Comparison of ENCODE assay signal across 9 cellular contexts in the genomic region with DNA sequence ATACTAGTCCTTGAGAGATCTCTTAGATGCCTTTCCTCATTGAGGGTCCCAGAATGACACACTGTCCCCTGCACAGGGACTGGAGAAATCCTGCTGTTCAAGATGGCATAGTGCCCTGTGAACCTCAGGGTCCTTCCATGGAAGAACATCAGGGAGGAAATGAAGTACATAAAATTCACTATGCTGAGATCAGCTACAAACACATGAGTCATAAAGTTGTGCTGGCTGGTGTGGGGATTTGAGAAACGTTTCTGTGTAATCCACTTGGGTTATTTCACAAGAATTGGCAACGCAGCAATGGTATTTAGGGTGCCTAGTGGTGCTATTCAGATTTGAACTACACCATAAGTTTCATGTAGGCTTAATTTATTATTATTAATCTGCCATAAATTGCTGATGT.
DNase-seq lines count a peak whose midpoint lies in the region; ATAC-seq and TF ChIP-seq lines count a peak whose summit lies in the region.
"Had no signal": no experiment of that assay in that cellular context is flagged by ENCODE, and none has a peak within 500 bp of the region (broad histone marks: within the 10 kb centered on the region; RNA-seq: fewer than 3 reads in every experiment).

No MANE protein-coding gene starts in this region.

- H3K27me3 ChIP-seq in right atrium auricular region = no peaks in the 10 kb centered on the region

- no peaks in the 10 kb centered on the region for H3K36me3 ChIP-seq in right atrium auricular region

- H3K36me3 Mint-ChIP-seq in activated T-helper 17 cell treated with anti-CD3 and anti-CD28 coated beads, Interleukin-2, amount 50 U/mL, for 72 hours (ENCODE audit: low read depth) = no peaks in the 10 kb centered on the region

- H3K9me3 ChIP-seq in right atrium auricular region = no peaks in the 10 kb centered on the region

- DNase-seq in HT1080 (ENCODE audit: low read depth) (peak; percentile 81), right atrium auricular region (ENCODE audit: low spot score) (no peak), NCI-H2107 treated with DMSO at 0.1 percent for 48 hours (lab: John Stamatoyannopoulos, UW; ENCODE audit: unreplicated experiment) (no peak)
- no peak for DNase-seq in stimulated activated naive CD8-positive, alpha-beta T cell treated with anti-CD3 and anti-CD28 coated beads, Interleukin-15, Interleukin-2, amounts not matched to agents 100 U/mL and 50 U/mL, for 24 hours
- DNase-seq: endodermal cell had no signal

- H3K9me3 Mint-ChIP-seq in activated T-helper 17 cell treated with anti-CD3 and anti-CD28 coated beads, Interleukin-2, amount 50 U/mL, for 72 hours = no peaks in the 10 kb centered on the region
- H3K9me3 Mint-ChIP-seq: endodermal cell had no signal

- peaks cover 33% of the 10 kb centered on the region for H3K4me1 Mint-ChIP-seq in activated T-helper 17 cell treated with anti-CD3 and anti-CD28 coated beads, Interleukin-2, amount 50 U/mL, for 72 hours

- H3K27ac Mint-ChIP-seq in activated T-helper 17 cell treated with anti-CD3 and anti-CD28 coated beads, Interleukin-2, amount 50 U/mL, for 72 hours = no peak overlapping the region

- peak overlapping the region; percentile 23 to 49 for H3K27ac ChIP-seq in right atrium auricular region

- H3K4me1 ChIP-seq in right atrium auricular region = peaks cover 0 to 27% of the 10 kb centered on the region in 2 donors

- no peak overlapping the region for H3K4me3 ChIP-seq in right atrium auricular region

- TF ChIP-seq CTCF in right atrium auricular region (IDR thresholded peaks at IDR 0.05) = no peak

- H3K4me3 Mint-ChIP-seq in activated T-helper 17 cell treated with anti-CD3 and anti-CD28 coated beads, Interleukin-2, amount 50 U/mL, for 72 hours = peak overlapping the region; percentile 2
- H3K4me3 Mint-ChIP-seq: endodermal cell had no signal

- H3K27me3 Mint-ChIP-seq in activated T-helper 17 cell treated with anti-CD3 and anti-CD28 coated beads, Interleukin-2, amount 50 U/mL, for 72 hours = no peaks in the 10 kb centered on the region

- ATAC-seq in activated T-helper 17 cell treated with anti-CD3 and anti-CD28 coated beads, Interleukin-2, amount 50 U/mL, for 72 hours (replicated peaks) = peak; percentile 67
- peak; percentile 57 for ATAC-seq in stimulated activated naive CD8-positive, alpha-beta T cell treated with anti-CD3 and anti-CD28 coated beads, Interleukin-15, Interleukin-2, amounts not matched to agents 100 U/mL and 50 U/mL, for 24 hours
- no peak for ATAC-seq in GM18517 (IDR thresholded peaks at IDR 0.05; ENCODE audit: unreplicated experiment)
- no peak for ATAC-seq in HG03280 (IDR thresholded peaks at IDR 0.05; ENCODE audit: unreplicated experiment)
- no peak for ATAC-seq in GM18519 (IDR thresholded peaks at IDR 0.05; ENCODE audit: low FRiP score, unreplicated experiment)

Comparison
In these comparisons a context has a peak if more than half of its experiments do, and no peak if none do; other contexts are left out.
1. ATAC-seq: peak in activated T-helper 17 cell treated with anti-CD3 and anti-CD28 coated beads, Interleukin-2, amount 50 U/mL, for 72 hours (single experiment) and stimulated activated naive CD8-positive, alpha-beta T cell treated with anti-CD3 and anti-CD28 coated beads, Interleukin-15, Interleukin-2, amounts not matched to agents 100 U/mL and 50 U/mL, for 24 hours (single experiment); none in GM18517 (single experiment), HG03280 (single experiment) and GM18519 (single experiment).